ENCODE assay signal across 2 cellular contexts in the genomic region with DNA sequence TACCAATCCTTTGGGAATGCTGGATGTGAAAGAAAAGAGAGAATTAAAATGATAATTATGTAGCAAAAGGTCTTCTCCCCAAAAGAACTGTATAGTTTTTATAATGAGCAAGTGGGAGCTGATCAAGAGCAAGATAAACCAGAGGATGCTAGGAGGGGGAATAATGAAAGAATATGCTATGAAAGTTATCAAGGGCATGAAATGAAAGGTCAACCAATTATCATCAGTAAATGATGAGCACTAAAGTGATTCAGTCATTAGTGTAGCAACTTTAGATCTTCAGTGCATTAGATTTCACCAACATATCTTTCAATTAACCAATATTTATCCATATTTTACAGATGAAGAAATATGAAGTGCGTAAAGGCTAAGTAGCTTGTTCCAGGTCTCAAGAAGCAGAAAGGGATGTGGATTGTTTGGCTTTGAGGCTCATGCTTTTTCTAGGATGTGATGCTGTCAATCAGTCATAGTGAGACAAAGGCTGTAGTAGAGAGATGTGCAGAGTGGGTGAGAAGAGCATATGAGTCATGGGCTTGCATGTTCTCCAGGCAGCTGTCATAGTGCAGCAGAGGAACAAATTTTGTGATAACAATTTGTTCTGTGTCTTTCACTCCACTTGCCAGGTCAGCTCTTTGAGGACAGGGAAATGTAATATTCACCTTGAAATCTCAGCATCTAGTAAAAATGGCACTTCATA.
TF ChIP-seq lines count a peak whose summit lies in the region.

No MANE protein-coding gene starts in this region.

TF ChIP-seq in SK-N-SH, 30 proteins besides CTCF, POLR2A, EP300 and RAD21:
- no peak for TF ChIP-seq GABPA (IDR thresholded peaks at IDR 0.05; ENCODE audit: low read depth)
- peak; percentile 36; the same call in 1 of the 2 replicates for TF ChIP-seq JUND (IDR thresholded peaks at IDR 0.05)
- TF ChIP-seq RXRA (IDR thresholded peaks at IDR 0.05; ENCODE audit: borderline replicate concordance, low read depth), result no peak
- TF ChIP-seq RFX5 (IDR thresholded peaks at IDR 0.05; ENCODE audit: low read length), result no peak
- no peak for TF ChIP-seq MXI1 (IDR thresholded peaks at IDR 0.05; ENCODE audit: low read depth, low read length)
- TF ChIP-seq POLR2AphosphoS5 (IDR thresholded peaks at IDR 0.05; ENCODE audit: low read depth, low read length), result no peak
- no peak for TF ChIP-seq TEAD4 (IDR thresholded peaks at IDR 0.05; ENCODE audit: borderline replicate concordance, insufficient read depth)
- no peak for TF ChIP-seq GATA2 (CRISPR knock-in tag; IDR thresholded peaks at IDR 0.05)
- TF ChIP-seq, protein P1, sequence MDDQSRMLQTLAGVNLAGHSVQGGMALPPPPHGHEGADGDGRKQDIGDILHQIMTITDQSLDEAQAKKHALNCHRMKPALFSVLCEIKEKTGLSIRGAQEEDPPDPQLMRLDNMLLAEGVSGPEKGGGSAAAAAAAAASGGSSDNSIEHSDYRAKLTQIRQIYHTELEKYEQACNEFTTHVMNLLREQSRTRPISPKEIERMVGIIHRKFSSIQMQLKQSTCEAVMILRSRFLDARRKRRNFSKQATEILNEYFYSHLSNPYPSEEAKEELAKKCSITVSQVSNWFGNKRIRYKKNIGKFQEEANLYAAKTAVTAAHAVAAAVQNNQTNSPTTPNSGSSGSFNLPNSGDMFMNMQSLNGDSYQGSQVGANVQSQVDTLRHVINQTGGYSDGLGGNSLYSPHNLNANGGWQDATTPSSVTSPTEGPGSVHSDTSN (IDR thresholded peaks at IDR 0.05), result peak; percentile 80

TF ChIP-seq in neural cell, 6 proteins besides CTCF, POLR2A, EP300 and RAD21:
- TF ChIP-seq SMC3 (conservative IDR thresholded peaks at IDR 0.05; ENCODE audit: poor library complexity) (no peak), POLR2AphosphoS5 (IDR thresholded peaks at IDR 0.05) (no peak)
TF ChIP-seq in neural cell: peak in this region for 0.
